ENCODE assay signal across 24 cellular contexts in genomic region chr2:158505448-158505934, GRCh38. TPM values are rescaled to one million over a fixed set of nuclear protein-coding genes. Genes with fewer than 3 reads are reported as not detected.
DNase-seq lines count a peak whose midpoint lies in the region; ATAC-seq and TF ChIP-seq lines count a peak whose summit lies in the region.
"Had no signal": no experiment of that assay in that cellular context is flagged by ENCODE, and none has a peak within 500 bp of the region (broad histone marks: within the 10 kb centered on the region; RNA-seq: fewer than 3 reads in every experiment).

No MANE protein-coding gene starts in this region.

- peak overlapping the region; percentile 81 for H3K27ac Mint-ChIP-seq in Calu3 (ENCODE audit: unreplicated experiment)
- peak overlapping the region; percentile 93 for H3K27ac Mint-ChIP-seq in endodermal cell
- H3K27ac Mint-ChIP-seq in mesothelial cell of epicardium, result peak overlapping the region; percentile 57
- H3K27ac Mint-ChIP-seq: activated B cell treated with CpG ODN at 0.5 μM for 24 hours; activated naive CD4-positive, alpha-beta T cell treated with anti-CD3 and anti-CD28 coated beads, Interleukin-2, amount 50 U/mL, for 24 hours; activated T-cell treated with anti-CD3 and anti-CD28 coated beads, Interleukin-2, amount 50 U/mL, for 72 hours; CD8-positive, alpha-beta T cell; T-helper 17 cell had no signal

- peak overlapping the region; percentile 34 for H3K4me3 Mint-ChIP-seq in Calu3 (ENCODE audit: low read depth, unreplicated experiment)
- H3K4me3 Mint-ChIP-seq in endodermal cell, result no peak overlapping the region
- H3K4me3 Mint-ChIP-seq in mesothelial cell of epicardium, result no peak overlapping the region
- H3K4me3 Mint-ChIP-seq: activated B cell treated with CpG ODN at 0.5 μM for 24 hours; activated naive CD4-positive, alpha-beta T cell treated with anti-CD3 and anti-CD28 coated beads, Interleukin-2, amount 50 U/mL, for 24 hours; activated T-cell treated with anti-CD3 and anti-CD28 coated beads, Interleukin-2, amount 50 U/mL, for 72 hours; CD8-positive, alpha-beta T cell; IgD-negative memory B cell; T-helper 17 cell had no signal

- TF ChIP-seq CTCF in Calu3 (IDR thresholded peaks at IDR 0.05; ENCODE audit: unreplicated experiment) (no peak), endodermal cell (conservative IDR thresholded peaks at IDR 0.05) (no peak), mesothelial cell of epicardium (IDR thresholded peaks at IDR 0.05; ENCODE audit: unreplicated experiment) (no peak)

- H3K9ac ChIP-seq in endodermal cell (ENCODE audit: extremely low read depth, low read length, poor library complexity, severe bottlenecking), result no peak overlapping the region

- DNase-seq in Calu3, result peak; percentile 21
- DNase-seq in NCI-H82 (lab: John Stamatoyannopoulos, UW), result peak; percentile 58
- peak; percentile 61 for DNase-seq in endodermal cell
- no peak for DNase-seq in mesothelial cell of epicardium (ENCODE audit: low spot score in 2 of 2, unreplicated experiment in 2 of 2)
- DNase-seq in NCI-H526 (lab: John Stamatoyannopoulos, UW), result no peak
- DNase-seq: activated B cell treated with CpG ODN at 0.5 μM for 24 hours; activated T-cell treated with anti-CD3 and anti-CD28 coated beads, Interleukin-2, amount 50 U/mL, for 72 hours; CD8-positive, alpha-beta T cell; colonic mucosa; left colon; MM.1S; NCI-H146; NCI-H2171 treated with DMSO at 0.1 percent for 48 hours; NCI-H774; occipital lobe; T-helper 17 cell had no signal

- H3K27me3 Mint-ChIP-seq in Calu3 (ENCODE audit: unreplicated experiment) (no peaks in the 10 kb centered on the region), endodermal cell (ENCODE audit: insufficient read depth) (no peaks in the 10 kb centered on the region), mesothelial cell of epicardium (ENCODE audit: low read depth) (no peaks in the 10 kb centered on the region)
- H3K27me3 Mint-ChIP-seq: activated B cell treated with CpG ODN at 0.5 μM for 24 hours; activated naive CD4-positive, alpha-beta T cell treated with anti-CD3 and anti-CD28 coated beads, Interleukin-2, amount 50 U/mL, for 24 hours; IgD-negative memory B cell; T-helper 17 cell had no signal

- H3K9me3 Mint-ChIP-seq in Calu3 (ENCODE audit: low read depth, unreplicated experiment) (no peaks in the 10 kb centered on the region), endodermal cell (no peaks in the 10 kb centered on the region), mesothelial cell of epicardium (no peaks in the 10 kb centered on the region)
- H3K9me3 Mint-ChIP-seq: activated B cell treated with CpG ODN at 0.5 μM for 24 hours; activated naive CD4-positive, alpha-beta T cell treated with anti-CD3 and anti-CD28 coated beads, Interleukin-2, amount 50 U/mL, for 24 hours; activated T-cell treated with anti-CD3 and anti-CD28 coated beads, Interleukin-2, amount 50 U/mL, for 72 hours; CD8-positive, alpha-beta T cell; IgD-negative memory B cell had no signal

- WGBS in endodermal cell (ENCODE audit: insufficient coverage in 1 of 2, insufficient read length in 1 of 2), 2 experiments, result 88 to 95% methylated on average over 3 to 4 of the region's 4 CpGs

- H3K36me3 ChIP-seq in endodermal cell (ENCODE audit: control insufficient read depth, insufficient read depth, low read length), result no peaks in the 10 kb centered on the region
- H3K36me3 ChIP-seq: colonic mucosa, gastroesophageal sphincter, right atrium auricular region had no signal

- CTCF ChIA-PET in Calu3 (lab: Charles Lee), result interaction anchor here (0.8 to 1.5 kb wide), 4 partner anchors 10 to 471 kb away, joined by 3 to 4 read pairs (median 4); no protein-coding TSS in a partner anchor

- H3K27me3 ChIP-seq in endodermal cell (ENCODE audit: control insufficient read depth, insufficient read depth, low read length, poor library complexity, severe bottlenecking), result no peaks in the 10 kb centered on the region
- H3K27me3 ChIP-seq: colonic mucosa, gastroesophageal sphincter, right atrium auricular region, SJSA1 had no signal

- no peak overlapping the region for H3K4me3 ChIP-seq in endodermal cell (ENCODE audit: low read length)
- H3K4me3 ChIP-seq: colonic mucosa, gastroesophageal sphincter, right atrium auricular region, SJSA1 had no signal

- no peak overlapping the region for H3K27ac ChIP-seq in endodermal cell (ENCODE audit: low read depth, low read length)
- H3K27ac ChIP-seq: colonic mucosa, right atrium auricular region, SJSA1 had no signal

- H3K36me3 Mint-ChIP-seq in Calu3 (ENCODE audit: insufficient read depth, unreplicated experiment), result peaks cover 26% of the 10 kb centered on the region
- no peaks in the 10 kb centered on the region for H3K36me3 Mint-ChIP-seq in endodermal cell (ENCODE audit: low read depth)
- H3K36me3 Mint-ChIP-seq in mesothelial cell of epicardium, result no peaks in the 10 kb centered on the region
- H3K36me3 Mint-ChIP-seq: CD8-positive, alpha-beta T cell; IgD-negative memory B cell had no signal

- BruUV-seq in Calu3 (replicated peaks; lab: Mats Ljungman, UMichigan), result no TSS peak

- H3K4me1 Mint-ChIP-seq in Calu3 (ENCODE audit: low read depth, unreplicated experiment) (peaks cover 69% of the 10 kb centered on the region), endodermal cell (peaks cover 19% of the 10 kb centered on the region), mesothelial cell of epicardium (peaks cover 53% of the 10 kb centered on the region)
- H3K4me1 Mint-ChIP-seq: activated B cell treated with CpG ODN at 0.5 μM for 24 hours, IgD-negative memory B cell had no signal

- intact Hi-C loops in Calu3 (cut with micrococcal nuclease; ENCODE audit: unreplicated experiment), result loop anchor here (1.0 to 5.0 kb wide), 2 partner anchors 8 to 37 kb away; no protein-coding TSS in a partner anchor

- ATAC-seq in GM21423 (IDR thresholded peaks at IDR 0.05; ENCODE audit: unreplicated experiment) (no peak), HG02840 (IDR thresholded peaks at IDR 0.05; ENCODE audit: low FRiP score, unreplicated experiment) (no peak)
- ATAC-seq: activated T-cell treated with anti-CD3 and anti-CD28 coated beads, Interleukin-2, amount 50 U/mL, for 72 hours; CD8-positive, alpha-beta T cell; gastroesophageal sphincter; left colon; T-helper 17 cell had no signal

- no peaks in the 10 kb centered on the region for H3K9me3 ChIP-seq in endodermal cell (ENCODE audit: control insufficient read depth, low read length)
- H3K9me3 ChIP-seq: colonic mucosa, gastroesophageal sphincter, right atrium auricular region, SJSA1 had no signal

- peaks cover 2% of the 10 kb centered on the region for H3K4me1 ChIP-seq in endodermal cell (ENCODE audit: control insufficient read depth, insufficient read depth, low read length)
- H3K4me1 ChIP-seq: colonic mucosa had no signal

RNA-seq across cellular contexts. Expression of gene PKP4, which starts 48.7 kb away (rescaled TPM):
- total RNA-seq in Calu3 (2022) (119 and 137 TPM in 2 replicates), endodermal cell (100 to 1,000 TPM in 1 of 2 donors, 10 to 100 TPM in 1; 90.5 to 102 TPM), mesothelial cell of epicardium (66.3 to 70.8 TPM (median 66.6 TPM) in 3 replicates)
- polyA plus RNA-seq in endodermal cell (2013, experiment 1 of 2), result 49.9 TPM
- 49.3 TPM for polyA plus RNA-seq in endodermal cell (2013, experiment 2 of 2)

RNA-seq across cellular contexts. Expression of gene CCDC148, which starts 48.9 kb away (rescaled TPM):
- total RNA-seq in Calu3 (2022), result 4.3 and 5.1 TPM in 2 replicates
- total RNA-seq in endodermal cell, result 1 to 10 TPM; 2.7 to 5.0 TPM
- 2.2 TPM for polyA plus RNA-seq in endodermal cell (2013, experiment 1 of 2)
- polyA plus RNA-seq in endodermal cell (2013, experiment 2 of 2), result 2.3 TPM
- total RNA-seq in mesothelial cell of epicardium, result 2.8 to 3.2 TPM (median 3.1 TPM) in 3 replicates
- total RNA-seq: activated B cell treated with CpG ODN at 0.5 μM for 24 hours; activated CD8-positive, alpha-beta memory T cell treated with anti-CD3 and anti-CD28 coated beads for 36 hours; CD8-positive, alpha-beta T cell; T-helper 17 cell had no signal
- polyA plus RNA-seq: IgD-negative memory B cell had no signal

Comparison
In these comparisons a context has a peak if more than half of its experiments do, and no peak if none do; other contexts are left out.
1. DNase-seq: peak in Calu3 (single experiment), NCI-H82 (single experiment) and endodermal cell (single experiment); none in mesothelial cell of epicardium (0 of 2) and NCI-H526 (0 of 2).
2. Peak in every context shown above with its lines, with median percentiles within 50 percentile points of each other: H3K27ac Mint-ChIP-seq.